8 cellular contexts compared by ENCODE assay signal in genomic region chr17:50661795-50662391, GRCh38. TPM values are rescaled to one million over a fixed set of nuclear protein-coding genes. Genes with fewer than 3 reads are reported as not detected.
A peak's percentile ranks its signal among the peaks of the same experiment; 100 is the strongest.
DNase-seq lines count a peak whose midpoint lies in the region; ATAC-seq, FAIRE-seq and TF ChIP-seq lines count a peak whose summit lies in the region.

No MANE protein-coding gene starts in this region.

- peaks cover 16% of the 10 kb centered on the region for H3K4me1 Mint-ChIP-seq in astrocyte (ENCODE audit: low read depth, unreplicated experiment)
- peaks cover 13 to 15% of the 10 kb centered on the region in 2 donors for H3K4me1 Mint-ChIP-seq in stimulated activated naive B cell treated with anti-CD40 and anti-IgM and Interleukin-4, amounts not matched to agents 10 μg/mL and 1 μg/mL and 100 μg/mL, for 72 hours

- H3K27me3 Mint-ChIP-seq in astrocyte (ENCODE audit: low read depth, unreplicated experiment): peaks cover 26% of the 10 kb centered on the region
- peaks cover 43 to 49% of the 10 kb centered on the region in 2 donors for H3K27me3 Mint-ChIP-seq in stimulated activated naive B cell treated with anti-CD40 and anti-IgM and Interleukin-4, amounts not matched to agents 10 μg/mL and 1 μg/mL and 100 μg/mL, for 72 hours

- H3K9me3 Mint-ChIP-seq in astrocyte (ENCODE audit: unreplicated experiment): peaks cover 3% of the 10 kb centered on the region
- no peaks in the 10 kb centered on the region for H3K9me3 Mint-ChIP-seq in stimulated activated naive B cell treated with anti-CD40 and anti-IgM and Interleukin-4, amounts not matched to agents 10 μg/mL and 1 μg/mL and 100 μg/mL, for 72 hours

- peak overlapping the region; percentile 67 for H3K4me3 Mint-ChIP-seq in astrocyte (ENCODE audit: unreplicated experiment)
- H3K4me3 Mint-ChIP-seq in stimulated activated naive B cell treated with anti-CD40 and anti-IgM and Interleukin-4, amounts not matched to agents 10 μg/mL and 1 μg/mL and 100 μg/mL, for 72 hours: peak overlapping the region in 1 of 2 donors; percentile 42

- H4K20me1 ChIP-seq in astrocyte (ENCODE audit: insufficient read depth, low read length): no peaks in the 10 kb centered on the region

- H3K27ac ChIP-seq in astrocyte (ENCODE audit: low read depth, low read length) (peak overlapping the region; percentile 33), kidney (ENCODE audit: low read depth in 2 of 2, low read length in 2 of 2) (peak overlapping the region; percentile 62 to 63)

- intact Hi-C loops in kidney (cut with DNase I): no loop called here

- FAIRE-seq in astrocyte (lab: Jason Lieb, UNC) (no peak), kidney (lab: Jason Lieb, UNC) (no peak)

- H3K4me2 ChIP-seq in astrocyte (ENCODE audit: low read length): peak overlapping the region; percentile 78

- H3K9ac ChIP-seq in astrocyte (ENCODE audit: low read length) (peak overlapping the region; percentile 34), kidney (ENCODE audit: low read length in 2 of 2) (no peak overlapping the region)

- peak; percentile 19 for DNase-seq in activated naive CD4-positive, alpha-beta T cell treated with Interleukin-2 at 50 U/mL for 16 hours
- no peak for DNase-seq in activated naive CD4-positive, alpha-beta T cell (lab: John Stamatoyannopoulos, UW)
- DNase-seq in NCI-H69 (lab: John Stamatoyannopoulos, UW) (peak; percentile 85), astrocyte (ENCODE audit: low read depth) (peak; percentile 81), kidney (peak; percentile 89), superior temporal gyrus (ENCODE audit: extremely low spot score) (no peak)
- no peak for DNase-seq in stimulated activated naive B cell treated with anti-CD40 and anti-IgM and Interleukin-4, amounts not matched to agents 10 μg/mL and 1 μg/mL and 100 μg/mL, for 72 hours

- H2AFZ ChIP-seq in astrocyte (ENCODE audit: low read depth, low read length): peak overlapping the region; percentile 75

- H3K36me3 ChIP-seq in astrocyte (ENCODE audit: insufficient read depth, low read length) (no peaks in the 10 kb centered on the region), kidney (ENCODE audit: control insufficient read depth in 1 of 2, insufficient read depth in 2 of 2, low read length in 2 of 2) (no peaks in the 10 kb centered on the region)

- no peak overlapping the region for H3K4me3 ChIP-seq in astrocyte (ENCODE audit: insufficient read depth, low read depth, low read length)
- H3K4me3 ChIP-seq in kidney (ENCODE audit: low read length in 2 of 2): no peak overlapping the region

- no peaks in the 10 kb centered on the region for H3K79me2 ChIP-seq in astrocyte (ENCODE audit: insufficient read depth, low read length)

- H3K9me3 ChIP-seq in astrocyte (ENCODE audit: insufficient read depth, low read depth, low read length) (no peaks in the 10 kb centered on the region), kidney (ENCODE audit: control insufficient read depth in 1 of 2, low read length in 2 of 2) (no peaks in the 10 kb centered on the region)

- H3K27ac Mint-ChIP-seq in astrocyte (ENCODE audit: unreplicated experiment): peak overlapping the region; percentile 96
- H3K27ac Mint-ChIP-seq in stimulated activated naive B cell treated with anti-CD40 and anti-IgM and Interleukin-4, amounts not matched to agents 10 μg/mL and 1 μg/mL and 100 μg/mL, for 72 hours: peak overlapping the region; percentile 91

- ATAC-seq in stimulated activated naive B cell treated with anti-CD40 and anti-IgM and Interleukin-4, amounts not matched to agents 10 μg/mL and 1 μg/mL and 100 μg/mL, for 72 hours (replicated peaks): peak; percentile 25 to 61
- ATAC-seq in GM19328 (IDR thresholded peaks at IDR 0.05; ENCODE audit: unreplicated experiment): no peak

- H3K36me3 Mint-ChIP-seq in astrocyte (ENCODE audit: low read depth, unreplicated experiment): peaks cover 5% of the 10 kb centered on the region
- H3K36me3 Mint-ChIP-seq in stimulated activated naive B cell treated with anti-CD40 and anti-IgM and Interleukin-4, amounts not matched to agents 10 μg/mL and 1 μg/mL and 100 μg/mL, for 72 hours: no peaks in the 10 kb centered on the region

- no peaks in the 10 kb centered on the region for H3K27me3 ChIP-seq in astrocyte (ENCODE audit: insufficient read depth, low read length)

- TF ChIP-seq CTCF in astrocyte (IDR thresholded peaks at IDR 0.05; ENCODE audit: insufficient read depth, low read depth, low read length): no peak
- TF ChIP-seq CTCF in kidney (IDR thresholded peaks at IDR 0.05; ENCODE audit: borderline replicate concordance, extremely low read depth, insufficient read depth): no peak

- H3K4me1 ChIP-seq in astrocyte (ENCODE audit: insufficient read depth, low read length): peaks cover 25% of the 10 kb centered on the region
- peaks cover 24 to 25% of the 10 kb centered on the region in 2 donors for H3K4me1 ChIP-seq in kidney (ENCODE audit: control insufficient read depth in 1 of 2, insufficient read depth in 1 of 2, low read depth in 1 of 2, low read length in 2 of 2)

RNA-seq across cellular contexts. Expression of gene ABCC3, which starts 27.2 kb away (rescaled TPM):
- total RNA-seq in astrocyte (0.41 and 0.55 TPM in 2 replicates), kidney (156 TPM)
- polyA plus RNA-seq in kidney (ENCODE audit: insufficient read depth, low read depth, low replicate concordance): 9.3 TPM

RNA-seq across cellular contexts. Expression of gene ANKRD40, which starts 45.8 kb away (rescaled TPM):
- total RNA-seq in astrocyte (37.0 and 38.3 TPM in 2 replicates), kidney (37.6 TPM)
- 15.8 TPM for polyA plus RNA-seq in kidney (ENCODE audit: insufficient read depth, low read depth, low replicate concordance)

RNA-seq across cellular contexts. Expression of gene LUC7L3, which starts 57.5 kb away (rescaled TPM):
- total RNA-seq in astrocyte: 85.1 and 93.0 TPM in 2 replicates
- 91.9 TPM for total RNA-seq in kidney
- 74.3 TPM for polyA plus RNA-seq in kidney (ENCODE audit: insufficient read depth, low read depth, low replicate concordance)

Comparison
In these comparisons a context has a peak if more than half of its experiments do, and no peak if none do; other contexts are left out.
1. DNase-seq: peak in activated naive CD4-positive, alpha-beta T cell treated with Interleukin-2 at 50 U/mL for 16 hours (single experiment), NCI-H69 (single experiment), astrocyte (single experiment) and kidney (single experiment); none in activated naive CD4-positive, alpha-beta T cell (0 of 4), stimulated activated naive B cell treated with anti-CD40 and anti-IgM and Interleukin-4, amounts not matched to agents 10 μg/mL and 1 μg/mL and 100 μg/mL, for 72 hours (single experiment) and superior temporal gyrus (single experiment).
2. RNA of gene ABCC3, which starts 27.2 kb away (total RNA-seq): 156 TPM in kidney (single experiment); 0.41 to 0.55 TPM in astrocyte; every median in the first group is over 100 times any median in the second.